ENCODE assay signal across 8 cellular contexts in the genomic region with DNA sequence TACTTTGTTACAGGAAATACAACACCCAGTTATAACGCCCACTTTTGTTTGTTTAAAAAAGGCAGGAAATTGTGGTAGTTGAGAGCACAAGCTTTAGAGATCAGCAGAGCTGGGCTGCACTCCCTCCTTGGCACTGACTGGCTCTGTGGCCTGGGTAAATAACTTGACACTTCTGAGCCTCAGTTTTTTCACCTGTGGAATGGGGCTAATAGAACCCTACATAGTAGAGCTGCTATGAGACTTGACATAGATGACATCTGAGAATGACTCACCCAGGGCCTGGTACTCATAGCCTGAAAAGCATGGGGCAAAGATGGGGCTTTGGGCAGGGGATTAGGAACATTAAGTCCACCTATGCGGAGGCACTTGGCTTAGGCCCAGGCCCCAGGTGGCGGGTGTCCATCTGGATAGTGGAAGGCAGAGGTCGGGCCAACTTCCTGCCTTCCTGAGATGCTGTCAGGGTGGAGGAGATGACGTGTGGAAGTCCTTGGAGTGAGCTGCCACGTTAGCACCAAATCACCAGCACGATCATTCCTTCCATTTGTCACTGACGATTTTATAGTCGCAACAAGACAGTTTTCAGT.
DNase-seq lines count a peak whose midpoint lies in the region; ATAC-seq and TF ChIP-seq lines count a peak whose summit lies in the region.
"Had no signal": no experiment of that assay in that cellular context is flagged by ENCODE, and none has a peak within 500 bp of the region (broad histone marks: within the 10 kb centered on the region; RNA-seq: fewer than 3 reads in every experiment).

No MANE protein-coding gene starts in this region.

- H2AFZ ChIP-seq in OCI-LY7 (ENCODE audit: low read length): peak overlapping the region; percentile 40

- H3K4me2 ChIP-seq in OCI-LY7 (ENCODE audit: low read length): peak overlapping the region; percentile 20

- H3K27me3 Mint-ChIP-seq in activated naive CD4-positive, alpha-beta T cell treated with anti-CD3 and anti-CD28 coated beads for 36 hours (ENCODE audit: low read depth): no peaks in the 10 kb centered on the region
- no peaks in the 10 kb centered on the region for H3K27me3 Mint-ChIP-seq in natural killer cell treated with Interleukin-12 subunit alpha and Interleukin-12 subunit beta and Interleukin-15 and Interleukin-18, amount 100 ng/mL, for 72 hours

- intact Hi-C loops in OCI-LY7 (cut with micrococcal nuclease; ENCODE audit: unreplicated experiment): no loop called here
- intact Hi-C loops in activated naive CD4-positive, alpha-beta T cell treated with anti-CD3 and anti-CD28 coated beads for 36 hours (cut with micrococcal nuclease): loop anchor here (5.0 kb wide), 1 partner anchor 314 kb away; no protein-coding TSS in a partner anchor

- peaks cover 81% of the 10 kb centered on the region for H3K4me1 Mint-ChIP-seq in activated naive CD4-positive, alpha-beta T cell treated with anti-CD3 and anti-CD28 coated beads for 36 hours (ENCODE audit: low read depth)
- peaks cover 82 to 84% of the 10 kb centered on the region in 2 donors for H3K4me1 Mint-ChIP-seq in natural killer cell treated with Interleukin-12 subunit alpha and Interleukin-12 subunit beta and Interleukin-15 and Interleukin-18, amount 100 ng/mL, for 72 hours (ENCODE audit: low read depth in 2 of 2)

- no peak overlapping the region for H3K27ac ChIP-seq in OCI-LY7 (ENCODE audit: low read depth, low read length, poor library complexity, severe bottlenecking)

- H3K4me3 ChIP-seq in GM12865 (ENCODE audit: low read depth, low read length) (no peak overlapping the region), OCI-LY7 (ENCODE audit: low read depth, low read length, poor library complexity, severe bottlenecking) (no peak overlapping the region)

- no TSS peak for BruUV-seq in OCI-LY7 (replicated peaks; lab: Mats Ljungman, UMichigan)

- peaks cover 13% of the 10 kb centered on the region for H3K4me1 ChIP-seq in OCI-LY7 (ENCODE audit: insufficient read depth, low read length, poor library complexity, severe bottlenecking)

- no peaks in the 10 kb centered on the region for H4K20me1 ChIP-seq in OCI-LY7 (ENCODE audit: insufficient read depth, low read length)

- H3K9me3 Mint-ChIP-seq in activated naive CD4-positive, alpha-beta T cell treated with anti-CD3 and anti-CD28 coated beads for 36 hours: peaks cover 10% of the 10 kb centered on the region
- H3K9me3 Mint-ChIP-seq in natural killer cell treated with Interleukin-12 subunit alpha and Interleukin-12 subunit beta and Interleukin-15 and Interleukin-18, amount 100 ng/mL, for 72 hours: no peaks in the 10 kb centered on the region

- H3K9me2 ChIP-seq in OCI-LY7 (ENCODE audit: insufficient read depth, low read length): no peaks in the 10 kb centered on the region

- no peaks in the 10 kb centered on the region for H3K79me2 ChIP-seq in OCI-LY7 (ENCODE audit: insufficient read depth, low read depth, low read length)

- peaks cover 4% of the 10 kb centered on the region for H3K36me3 Mint-ChIP-seq in activated naive CD4-positive, alpha-beta T cell treated with anti-CD3 and anti-CD28 coated beads for 36 hours (ENCODE audit: low read depth)
- H3K36me3 Mint-ChIP-seq in natural killer cell treated with Interleukin-12 subunit alpha and Interleukin-12 subunit beta and Interleukin-15 and Interleukin-18, amount 100 ng/mL, for 72 hours: peaks cover 4% of the 10 kb centered on the region

- TF ChIP-seq CTCF in GM12865 (IDR thresholded peaks at IDR 0.05; ENCODE audit: insufficient read depth, low read depth, low read length, missing control alignments) (no peak), OCI-LY7 (conservative IDR thresholded peaks at IDR 0.05; ENCODE audit: low read length) (no peak)

- H3K27ac Mint-ChIP-seq in activated naive CD4-positive, alpha-beta T cell treated with anti-CD3 and anti-CD28 coated beads for 36 hours: peak overlapping the region; percentile 46
- H3K27ac Mint-ChIP-seq in natural killer cell treated with Interleukin-12 subunit alpha and Interleukin-12 subunit beta and Interleukin-15 and Interleukin-18, amount 100 ng/mL, for 72 hours: peak overlapping the region; percentile 83 to 86

- POLR2A ChIA-PET in OCI-LY7 (lab: Charles Lee): no interaction called here

- peak; percentile 66 to 83 for ATAC-seq in natural killer cell treated with Interleukin-12 subunit alpha and Interleukin-12 subunit beta and Interleukin-15 and Interleukin-18, amount 100 ng/mL, for 72 hours
- no peak for ATAC-seq in GM19395 (IDR thresholded peaks at IDR 0.05; ENCODE audit: unreplicated experiment)

- no peaks in the 10 kb centered on the region for H3K36me3 ChIP-seq in OCI-LY7 (ENCODE audit: insufficient read depth, low read length)

- H3K4me3 Mint-ChIP-seq in activated naive CD4-positive, alpha-beta T cell treated with anti-CD3 and anti-CD28 coated beads for 36 hours: no peak overlapping the region
- peak overlapping the region; percentile 64 for H3K4me3 Mint-ChIP-seq in natural killer cell treated with Interleukin-12 subunit alpha and Interleukin-12 subunit beta and Interleukin-15 and Interleukin-18, amount 100 ng/mL, for 72 hours

- CTCF ChIA-PET in OCI-LY7 (lab: Charles Lee; ENCODE audit: unreplicated experiment): no interaction called here
- CTCF ChIA-PET in activated naive CD4-positive, alpha-beta T cell treated with anti-CD3 and anti-CD28 coated beads for 36 hours (lab: Charles Lee): interaction anchor here (1.2 to 8.3 kb wide), 2 partner anchors 11 to 16 kb away, joined by 3 to 86 read pairs; no protein-coding TSS in a partner anchor

- peaks cover 7% of the 10 kb centered on the region; the same call in 1 of the 2 replicates for H3K9me3 ChIP-seq in OCI-LY7 (ENCODE audit: low read length)

- DNase-seq in GM12865 (ENCODE audit: low read depth) (peak; percentile 63), OCI-LY7 (ENCODE audit: low spot score) (peak; percentile 17), 8988T (no peak), DMS53 treated with DMSO at 0.1 percent for 48 hours (lab: John Stamatoyannopoulos, UW; ENCODE audit: unreplicated experiment) (no peak)
- DNase-seq in activated naive CD4-positive, alpha-beta T cell treated with anti-CD3 and anti-CD28 coated beads for 36 hours: peak; percentile 43
- DNase-seq in natural killer cell treated with Interleukin-12 subunit alpha and Interleukin-12 subunit beta and Interleukin-15 and Interleukin-18, amount 100 ng/mL, for 72 hours (ENCODE audit: low spot score): no peak
- DNase-seq: NCI-H1930 had no signal

Comparison
In these comparisons a context has a peak if more than half of its experiments do, and no peak if none do; other contexts are left out.
1. DNase-seq: peak in GM12865 (single experiment), OCI-LY7 (single experiment) and activated naive CD4-positive, alpha-beta T cell treated with anti-CD3 and anti-CD28 coated beads for 36 hours (single experiment); none in natural killer cell treated with Interleukin-12 subunit alpha and Interleukin-12 subunit beta and Interleukin-15 and Interleukin-18, amount 100 ng/mL, for 72 hours (single experiment), 8988T (single experiment) and DMS53 treated with DMSO at 0.1 percent for 48 hours (single experiment).